In the genomic region with DNA sequence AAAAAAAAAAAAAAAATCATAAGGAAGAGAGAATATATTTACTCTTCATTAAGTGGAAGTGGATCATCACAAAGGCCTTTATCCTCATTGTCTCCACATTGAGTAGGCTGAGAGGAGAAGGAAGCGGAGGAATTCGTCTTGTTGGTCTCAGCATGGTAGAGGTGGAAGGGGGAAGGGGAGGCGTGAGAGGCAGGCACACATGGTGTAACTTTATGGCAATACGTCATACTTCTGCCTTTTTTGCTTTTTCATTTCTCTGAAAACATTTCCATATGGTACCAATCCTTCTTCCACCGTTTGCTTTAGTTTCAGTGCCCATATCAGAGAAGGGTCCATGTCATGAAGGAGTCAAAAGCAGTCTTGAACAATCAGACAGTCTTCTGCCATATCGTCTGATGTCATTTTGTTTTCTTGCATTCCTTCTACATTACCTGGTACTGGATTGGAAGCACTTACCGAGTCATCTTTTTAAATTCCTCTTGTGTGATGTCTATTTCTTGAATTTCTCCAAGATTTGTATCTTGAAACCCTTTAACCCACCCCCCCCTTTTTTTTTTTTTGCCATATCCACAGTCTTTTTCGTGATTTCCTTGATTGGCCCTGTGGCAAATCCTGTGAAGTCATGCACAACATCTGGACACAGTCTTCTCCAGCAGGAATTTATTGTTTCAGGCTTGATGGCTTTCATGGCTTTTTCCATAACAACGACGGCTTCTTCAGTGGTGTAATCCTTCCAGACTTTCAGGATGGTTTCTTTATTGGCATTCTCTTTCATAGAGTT, we compare ENCODE assay signal across 1 cellular context.
TF ChIP-seq lines count a peak whose summit lies in the region.

No MANE protein-coding gene starts in this region.

TF ChIP-seq in A549, 52 proteins besides CTCF, POLR2A, EP300 and RAD21:
- TF ChIP-seq RARB (CRISPR knock-in tag; IDR thresholded peaks at IDR 0.05) (no peak), RFX5 (IDR thresholded peaks at IDR 0.05) (no peak), CBX2 (IDR thresholded peaks at IDR 0.05; ENCODE audit: borderline replicate concordance, low read depth) (no peak), HOXB13 (CRISPR knock-in tag; IDR thresholded peaks at IDR 0.05; ENCODE audit: low read depth) (no peak), PHF8 (IDR thresholded peaks at IDR 0.05; ENCODE audit: borderline replicate concordance, low read depth) (no peak), MAZ (IDR thresholded peaks at IDR 0.05; ENCODE audit: borderline replicate concordance, low read depth, low read length) (no peak), CBX8 (IDR thresholded peaks at IDR 0.05) (no peak)
